ENCODE assay signal across 27 cellular contexts in the genomic region with DNA sequence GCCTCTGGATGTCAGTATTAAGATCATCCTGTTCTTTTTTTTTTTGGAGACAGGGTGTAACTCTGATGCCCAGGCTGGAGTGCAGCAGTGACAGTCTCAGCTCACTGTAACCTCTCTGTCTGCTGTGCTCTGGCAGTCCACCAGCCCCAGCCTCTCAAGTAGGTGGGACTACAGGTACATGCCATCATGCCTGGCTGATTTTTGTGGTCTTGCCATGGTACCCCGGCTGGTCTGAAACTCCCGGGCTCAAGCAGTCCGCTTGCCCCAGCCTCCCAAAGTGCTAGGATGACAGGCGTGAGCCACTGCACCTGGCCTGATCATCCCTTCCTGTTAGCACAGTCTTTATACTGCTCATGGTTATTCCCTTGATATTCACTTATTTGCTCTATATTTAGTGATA. TPM values are rescaled to one million over a fixed set of nuclear protein-coding genes. Genes with fewer than 3 reads are reported as not detected.
DNase-seq lines count a peak whose midpoint lies in the region; ATAC-seq, FAIRE-seq and TF ChIP-seq lines count a peak whose summit lies in the region.
"Had no signal": no experiment of that assay in that cellular context is flagged by ENCODE, and none has a peak within 500 bp of the region (broad histone marks: within the 10 kb centered on the region; RNA-seq: fewer than 3 reads in every experiment).

No MANE protein-coding gene starts in this region.

- H3K4me3 Mint-ChIP-seq in neural crest cell = peak overlapping the region; percentile 65
- H3K4me3 Mint-ChIP-seq: HFFc6 had no signal

- H3K36me3 Mint-ChIP-seq in neural crest cell (ENCODE audit: low read depth) = no peaks in the 10 kb centered on the region

- peaks cover 0 to 7% (median 4%) of the 10 kb centered on the region in 11 experiments; a peak in 10 of 22 replicates for H3K9me3 ChIP-seq in BLaER1 treated with 17β-estradiol and CSF1 and Interleukin-3, amounts not matched to agents 10 nM and 100 nM (replicated peaks in 1 of 11)
- no peaks in the 10 kb centered on the region for H3K9me3 ChIP-seq in body of pancreas
- H3K9me3 ChIP-seq: gastroesophageal sphincter, mucosa of descending colon had no signal

- H3K9ac ChIP-seq in BLaER1 treated with 17β-estradiol and CSF1 and Interleukin-3, amounts not matched to agents 10 nM and 100 nM = no peak overlapping the region

- H3K4me2 ChIP-seq in BLaER1 treated with 17β-estradiol and CSF1 and Interleukin-3, amounts not matched to agents 10 nM and 100 nM = peak overlapping the region in 7 of 11 experiments; percentile 9 to 47 (median 26); a peak in 6 of 22 replicates

- H3K4me1 ChIP-seq in BLaER1 treated with 17β-estradiol and CSF1 and Interleukin-3, amounts not matched to agents 10 nM and 100 nM = peaks cover 19 to 43% (median 29%) of the 10 kb centered on the region in 10 experiments
- H3K4me1 ChIP-seq in body of pancreas = peaks cover 41% of the 10 kb centered on the region

- peaks cover 0 to 4% (median 0%) of the 10 kb centered on the region in 11 experiments; a peak in 3 of 22 replicates for H3K36me3 ChIP-seq in BLaER1 treated with 17β-estradiol and CSF1 and Interleukin-3, amounts not matched to agents 10 nM and 100 nM
- H3K36me3 ChIP-seq in body of pancreas (replicated peaks in 1 of 2; ENCODE audit: insufficient read depth in 1 of 2, low read depth in 2 of 2) = no peaks in the 10 kb centered on the region
- H3K36me3 ChIP-seq: cardiac muscle cell, gastroesophageal sphincter had no signal

- TF ChIP-seq POLR2A in body of pancreas (IDR thresholded peaks at IDR 0.05) = no peak

- DNase-seq in GM18507 (ENCODE audit: extremely low spot score, insufficient read length, low read depth) = no peak
- peak; percentile 16 to 37 (median 26) for DNase-seq in body of pancreas
- DNase-seq in neural crest cell (ENCODE audit: low read depth, low spot score) = no peak
- no peak for DNase-seq in middle frontal gyrus (ENCODE audit: extremely low spot score, low spot score)
- no peak for DNase-seq in NCI-H1436 treated with DMSO at 0.1 percent for 48 hours (lab: John Stamatoyannopoulos, UW)
- DNase-seq in SIG-M5 treated with dmso at 0.1 percent for 504 hours (lab: John Stamatoyannopoulos, UW; ENCODE audit: unreplicated experiment) = no peak
- DNase-seq: ACHN; activated CD4-positive, alpha-beta T cell treated with anti-CD3 and anti-CD28 coated beads for 4 hours; activated naive CD4-positive, alpha-beta T cell treated with Interleukin-2 at 50 U/mL for 16 hours; activated T-cell treated with anti-CD3 and anti-CD28 coated beads, Interleukin-2, amount 50 U/mL, for 72 hours; C1 segment of cervical spinal cord; dermis blood vessel endothelial cell; HFFc6; KBM-7; MM.1S; mucosa of descending colon; NCI-H524 treated with DMSO at 0.1 percent for 48 hours; stimulated activated CD4-positive, alpha-beta T cell treated with anti-CD3 and anti-CD28 coated beads, Interleukin-2, amount 100 ng/mL, for 48 hours; stimulated activated naive CD4-positive, alpha-beta T cell; T-helper 2 cell had no signal

- H3K4me1 Mint-ChIP-seq in neural crest cell = peaks cover 26% of the 10 kb centered on the region

- H3K9me3 Mint-ChIP-seq in neural crest cell = no peaks in the 10 kb centered on the region
- H3K9me3 Mint-ChIP-seq: HFFc6 had no signal

- FAIRE-seq in GM18507 (lab: Jason Lieb, UNC) = peak; percentile 56
- FAIRE-seq: D721Med, endometrium, islet of Langerhans had no signal

- H3K4me3 ChIP-seq in BLaER1 treated with 17β-estradiol and CSF1 and Interleukin-3, amounts not matched to agents 10 nM and 100 nM = no peak overlapping the region
- H3K4me3 ChIP-seq in body of pancreas = no peak overlapping the region
- H3K4me3 ChIP-seq: cardiac muscle cell, gastroesophageal sphincter, mucosa of descending colon had no signal

- ATAC-seq in body of pancreas (no peak), HG03442 (IDR thresholded peaks at IDR 0.05; ENCODE audit: unreplicated experiment) (no peak)
- ATAC-seq: activated T-cell treated with anti-CD3 and anti-CD28 coated beads, Interleukin-2, amount 50 U/mL, for 72 hours; gastroesophageal sphincter; mucosa of descending colon had no signal

- peaks cover 21% of the 10 kb centered on the region for H3K27me3 Mint-ChIP-seq in neural crest cell (ENCODE audit: low read depth)

- peaks cover 0 to 70% (median 33%) of the 10 kb centered on the region in 11 experiments; a peak in 15 of 22 replicates for H4K20me1 ChIP-seq in BLaER1 treated with 17β-estradiol and CSF1 and Interleukin-3, amounts not matched to agents 10 nM and 100 nM

- no peak overlapping the region for H3K27ac Mint-ChIP-seq in neural crest cell (ENCODE audit: unreplicated experiment)
- H3K27ac Mint-ChIP-seq: HFFc6 had no signal

- intact Hi-C loops in body of pancreas (cut with DNase I) = no loop called here

- no peak overlapping the region for H3K27ac ChIP-seq in BLaER1 treated with 17β-estradiol and CSF1 and Interleukin-3, amounts not matched to agents 10 nM and 100 nM
- H3K27ac ChIP-seq in body of pancreas = peak overlapping the region in 2 of 4 donors; percentile 26 to 35
- H3K27ac ChIP-seq: cardiac muscle cell, gastroesophageal sphincter had no signal

- WGBS in body of pancreas, 2 donors = 37 to 43% methylated on average over 4 of the region's 4 CpGs

- H3K27me3 ChIP-seq in BLaER1 treated with 17β-estradiol and CSF1 and Interleukin-3, amounts not matched to agents 10 nM and 100 nM = no peaks in the 10 kb centered on the region
- H3K27me3 ChIP-seq in body of pancreas = no peaks in the 10 kb centered on the region
- H3K27me3 ChIP-seq: cardiac muscle cell, gastroesophageal sphincter had no signal

- TF ChIP-seq CTCF in body of pancreas (IDR thresholded peaks at IDR 0.05) (no peak), neural crest cell (conservative IDR thresholded peaks at IDR 0.05) (no peak)

RNA-seq across cellular contexts. Expression of a gene that starts 3.5 kb away (rescaled TPM):
- total RNA-seq in body of pancreas (10 to 100 TPM; 40.5 to 48.5 TPM), neural crest cell (9.4 and 11.2 TPM in 2 replicates)

Comparison
In these comparisons a context has a peak if more than half of its experiments do, and no peak if none do; other contexts are left out.
1. DNase-seq: peak in body of pancreas (4 of 4); none in GM18507 (single experiment), neural crest cell (single experiment), middle frontal gyrus (single experiment), NCI-H1436 treated with DMSO at 0.1 percent for 48 hours (single experiment) and SIG-M5 treated with dmso at 0.1 percent for 504 hours (single experiment).